In genomic region chr21:45655071-45655470, GRCh38 we compare ENCODE assay signal across 21 cellular contexts. TPM values are rescaled to one million over a fixed set of nuclear protein-coding genes. Genes with fewer than 3 reads are reported as not detected.
DNase-seq lines count a peak whose midpoint lies in the region; ATAC-seq, FAIRE-seq and TF ChIP-seq lines count a peak whose summit lies in the region.
"Had no signal": no experiment of that assay in that cellular context is flagged by ENCODE, and none has a peak within 500 bp of the region (broad histone marks: within the 10 kb centered on the region; RNA-seq: fewer than 3 reads in every experiment).

No MANE protein-coding gene starts in this region.

- no CpG with 5 or more reads among the region's 5 CpGs for WGBS in neuronal stem cell (ENCODE audit: extremely low coverage in 2 of 2, insufficient read length in 2 of 2, insufficient replicate concordance in 1 of 2), 2 donors
- WGBS in pancreas, 2 donors: 67 to 79% methylated on average over 5 of the region's 5 CpGs

- H3K36me3 ChIP-seq in neuronal stem cell (replicated peaks in 1 of 2; ENCODE audit: control insufficient read depth in 2 of 2, insufficient read depth in 2 of 2, low read length in 2 of 2) (no peaks in the 10 kb centered on the region), pancreas (no peaks in the 10 kb centered on the region)
- H3K36me3 ChIP-seq: heart left ventricle, neutrophil had no signal

- H3K4me3 ChIP-seq in astrocyte of the cerebellum (ENCODE audit: low read depth, low read length) (no peak overlapping the region), neuronal stem cell (ENCODE audit: low read length in 2 of 2) (no peak overlapping the region), pancreas (no peak overlapping the region)
- H3K4me3 ChIP-seq: BLaER1 treated with 17β-estradiol and CSF1 and Interleukin-3, amounts not matched to agents 10 nM and 100 nM; heart left ventricle; testis had no signal

- H3K4me1 ChIP-seq in neuronal stem cell (ENCODE audit: control insufficient read depth in 2 of 2, insufficient read depth in 1 of 2, low read depth in 1 of 2, low read length in 2 of 2) (no peaks in the 10 kb centered on the region), pancreas (no peaks in the 10 kb centered on the region)
- H3K4me1 ChIP-seq: BLaER1 treated with 17β-estradiol and CSF1 and Interleukin-3, amounts not matched to agents 10 nM and 100 nM; testis had no signal

- H3K14ac ChIP-seq in neuronal stem cell (ENCODE audit: low read length): no peak overlapping the region

- H4K91ac ChIP-seq in neuronal stem cell (ENCODE audit: low read depth, low read length, poor library complexity): no peak overlapping the region

- peak; percentile 52 for DNase-seq in AG09319 (ENCODE audit: extremely low read depth, low read depth)
- DNase-seq in LHCN-M2 (ENCODE audit: low read depth): peak; percentile 24
- peak; percentile 31 for DNase-seq in astrocyte of the cerebellum (ENCODE audit: low read depth)
- DNase-seq in iris pigment epithelial cell (ENCODE audit: low read depth): peak; percentile 63
- no peak for DNase-seq in neuronal stem cell (ENCODE audit: low spot score)
- no peak for DNase-seq in pancreas
- DNase-seq in OCI-M1 (lab: John Stamatoyannopoulos, UW): no peak
- DNase-seq: H7, heart left ventricle, immature natural killer cell, left ventricle myocardium superior, NCI-H2029 treated with DMSO at 0.1 percent for 48 hours, NCI-H446 treated with DMSO at 0.1 percent for 48 hours, SW 1271, testis had no signal

- ATAC-seq in pancreas (no peak), HG03565 (IDR thresholded peaks at IDR 0.05; ENCODE audit: unreplicated experiment) (no peak)
- ATAC-seq: heart left ventricle, left ventricle myocardium superior had no signal

- H2BK15ac ChIP-seq in neuronal stem cell (ENCODE audit: low read length): no peak overlapping the region

- H2AFZ ChIP-seq in neuronal stem cell (ENCODE audit: low read length): no peak overlapping the region

- H3K23ac ChIP-seq in neuronal stem cell (ENCODE audit: low read depth, low read length, poor library complexity): no peak overlapping the region

- in situ Hi-C loops in astrocyte of the cerebellum (cut with HindIII; ENCODE audit: low sequenced_read_pairs): no loop called here

- TF ChIP-seq CTCF in AG09319 (IDR thresholded peaks at IDR 0.05; ENCODE audit: low read depth, low read length) (no peak), astrocyte of the cerebellum (IDR thresholded peaks at IDR 0.05; ENCODE audit: low read depth, low read length, missing control alignments) (no peak), pancreas (IDR thresholded peaks at IDR 0.05) (no peak)

- H3K9ac ChIP-seq in neuronal stem cell (ENCODE audit: low read depth, low read length, poor library complexity): no peak overlapping the region
- H3K9ac ChIP-seq: BLaER1 treated with 17β-estradiol and CSF1 and Interleukin-3, amounts not matched to agents 10 nM and 100 nM had no signal

- no peak overlapping the region for H3K18ac ChIP-seq in neuronal stem cell (ENCODE audit: low read length)

- no peak for FAIRE-seq in pancreas (lab: Jason Lieb, UNC)
- FAIRE-seq: G401.6, GM12892 had no signal

- no peak overlapping the region for H2BK120ac ChIP-seq in neuronal stem cell (ENCODE audit: low read depth, low read length)

- no peaks in the 10 kb centered on the region for H3K79me1 ChIP-seq in neuronal stem cell (ENCODE audit: low read depth, low read length)

- H3K9me3 ChIP-seq in neuronal stem cell (replicated peaks in 1 of 2; ENCODE audit: control insufficient read depth in 2 of 2, insufficient read depth in 1 of 2, low read depth in 1 of 2, low read length in 2 of 2) (no peaks in the 10 kb centered on the region), pancreas (peaks cover 0 to 3% (median 0%) of the 10 kb centered on the region in 4 donors)
- H3K9me3 ChIP-seq: neutrophil, testis had no signal

- H2AK5ac ChIP-seq in neuronal stem cell (ENCODE audit: low read depth, low read length): no peak overlapping the region

- intact Hi-C loops in pancreas (cut with DNase I): no loop called here

- no peak overlapping the region for H2BK5ac ChIP-seq in neuronal stem cell (ENCODE audit: low read length)

- H3K4me2 ChIP-seq in neuronal stem cell (ENCODE audit: insufficient read depth, low read length, poor library complexity, severe bottlenecking): no peak overlapping the region
- H3K4me2 ChIP-seq: BLaER1 treated with 17β-estradiol and CSF1 and Interleukin-3, amounts not matched to agents 10 nM and 100 nM had no signal

- H2BK12ac ChIP-seq in neuronal stem cell (ENCODE audit: low read length): no peak overlapping the region

- H3K4ac ChIP-seq in neuronal stem cell (ENCODE audit: low read length): no peak overlapping the region

- no peak overlapping the region for H4K8ac ChIP-seq in neuronal stem cell (ENCODE audit: low read depth, low read length)

- H3K27ac ChIP-seq in neuronal stem cell (replicated peaks; ENCODE audit: low read length) (no peak overlapping the region), pancreas (no peak overlapping the region)
- H3K27ac ChIP-seq: BLaER1 treated with 17β-estradiol and CSF1 and Interleukin-3, amounts not matched to agents 10 nM and 100 nM; heart left ventricle; neutrophil; testis had no signal

- H3K27me3 ChIP-seq in neuronal stem cell (ENCODE audit: control insufficient read depth in 3 of 3, insufficient read depth in 3 of 3, low read depth in 1 of 3, low read length in 3 of 3) (no peaks in the 10 kb centered on the region), pancreas (peaks cover 0 to 3% (median 0%) of the 10 kb centered on the region in 4 donors)
- H3K27me3 ChIP-seq: BLaER1 treated with 17β-estradiol and CSF1 and Interleukin-3, amounts not matched to agents 10 nM and 100 nM; neutrophil; testis had no signal

RNA-seq across cellular contexts. Expression of gene PCBP3, which starts 11.5 kb away (rescaled TPM):
- total RNA-seq in LHCN-M2 (2014; rRNA removed) (2.8 and 3.8 TPM in 2 replicates), pancreas (1 to 10 TPM in 4 of 6 donors, under 1 TPM in 2; 0.83 to 2.7 (median 1.6) TPM)
- 1.6 TPM for polyA plus RNA-seq in LHCN-M2 (2012)
- 6.9 TPM for polyA plus RNA-seq in neuronal stem cell (2013, experiment 1 of 2)
- 6.2 TPM for polyA plus RNA-seq in neuronal stem cell (2013, experiment 2 of 2)
- 1 to 10 TPM; 1.7 to 4.3 TPM for polyA plus RNA-seq in pancreas
- total RNA-seq: epithelial cell of proximal tubule had no signal

Comparison
In these comparisons a context has a peak if more than half of its experiments do, and no peak if none do; other contexts are left out.
1. DNase-seq: peak in AG09319 (single experiment), LHCN-M2 (single experiment), astrocyte of the cerebellum (single experiment) and iris pigment epithelial cell (single experiment); none in neuronal stem cell (single experiment), pancreas (0 of 6) and OCI-M1 (single experiment).